Comparison of ENCODE assay signal across 13 cellular contexts in genomic region chr2:160869411-160869810, GRCh38.
DNase-seq lines count a peak whose midpoint lies in the region; ATAC-seq and TF ChIP-seq lines count a peak whose summit lies in the region.
"Had no signal": no experiment of that assay in that cellular context is flagged by ENCODE, and none has a peak within 500 bp of the region (broad histone marks: within the 10 kb centered on the region; RNA-seq: fewer than 3 reads in every experiment).

No MANE protein-coding gene starts in this region.

- H3K36me3 ChIP-seq in IMR-90 (ENCODE audit: control insufficient read depth, insufficient read depth, low read length), result no peaks in the 10 kb centered on the region
- H3K36me3 ChIP-seq in lung (ENCODE audit: control insufficient read depth in 2 of 2, insufficient read depth in 2 of 2, low read length in 2 of 2), result no peaks in the 10 kb centered on the region
- H3K36me3 ChIP-seq: colonic mucosa, pancreas had no signal

- H4K91ac ChIP-seq in IMR-90 (ENCODE audit: insufficient read depth, low read depth, low read length), result no peak overlapping the region

- POLR2A ChIA-PET in AG04450 (lab: Yijun Ruan, JAX) (interaction anchor here (0.5 to 1.1 kb wide), 3 partner anchors 41 to 660 kb away, joined by 3 to 5 read pairs (median 4); no protein-coding TSS in a partner anchor), IMR-90 (lab: Charles Lee; ENCODE audit: unreplicated experiment) (interaction anchor here (0.6 to 0.7 kb wide), 2 partner anchors 351 to 379 kb away, joined by 3 to 6 read pairs; no protein-coding TSS in a partner anchor)

- no peak overlapping the region for H4K5ac ChIP-seq in IMR-90 (ENCODE audit: low read depth, low read length)

- in situ Hi-C loops in IMR-90 (cut with MboI; ENCODE audit: low sequenced_read_pairs), result no loop called here

- H3K27me3 ChIP-seq in AG04450 (ENCODE audit: control insufficient read depth, insufficient read depth, low read length), result no peaks in the 10 kb centered on the region
- no peaks in the 10 kb centered on the region for H3K27me3 ChIP-seq in IMR-90 (ENCODE audit: control insufficient read depth, insufficient read depth, low read length)
- no peaks in the 10 kb centered on the region for H3K27me3 ChIP-seq in lung (ENCODE audit: control insufficient read depth, insufficient read depth)
- H3K27me3 ChIP-seq: colonic mucosa, pancreas had no signal

- H4K8ac ChIP-seq in IMR-90 (ENCODE audit: low read depth in 2 of 2, low read length in 2 of 2), result no peak overlapping the region

- no CpG with 5 or more reads among the region's 2 CpGs for WGBS in IMR-90 (ENCODE audit: extremely low coverage in 2 of 2, insufficient read length in 1 of 2), 2 experiments
- 24 to 36% methylated on average over 2 of the region's 2 CpGs for WGBS in lung, 2 donors

- H3K4me1 ChIP-seq in IMR-90 (ENCODE audit: control insufficient read depth, insufficient read depth, low read length) (peaks cover 5% of the 10 kb centered on the region), lung (ENCODE audit: control insufficient read depth in 2 of 2, insufficient read depth in 2 of 2, low read length in 2 of 2) (peaks cover 0 to 1% of the 10 kb centered on the region in 2 donors)
- H3K4me1 ChIP-seq: colonic mucosa, pancreas had no signal

- H3K9me3 ChIP-seq in AG04450 (ENCODE audit: control insufficient read depth, insufficient read depth, low read length) (peaks cover 2% of the 10 kb centered on the region; the same call in 1 of the 2 replicates), IMR-90 (ENCODE audit: control insufficient read depth, insufficient read depth, low read length) (no peaks in the 10 kb centered on the region), lung (ENCODE audit: control insufficient read depth in 2 of 2, insufficient read depth in 1 of 2, low read length in 1 of 2) (no peaks in the 10 kb centered on the region)
- H3K9me3 ChIP-seq: colonic mucosa, pancreas had no signal

- intact Hi-C loops in IMR-90 (cut with micrococcal nuclease), result no loop called here

- TF ChIP-seq POLR2A in IMR-90 (IDR thresholded peaks at IDR 0.05; ENCODE audit: low read depth, low read length), result no peak

- H3K9me1 ChIP-seq in IMR-90 (ENCODE audit: insufficient read depth, low read length), result peaks cover 9% of the 10 kb centered on the region

- no TSS peak for BruUV-seq in IMR-90 (replicated peaks; lab: Mats Ljungman, UMichigan)

- DNase-seq in AG04450 (ENCODE audit: low read depth, low spot score) (peak; percentile 73), IMR-90 (peak; percentile 94), dedifferentiated amniotic fluid mesenchymal stem cell (ENCODE audit: extremely low spot score) (peak; percentile 71), lung (ENCODE audit: low spot score) (peak; percentile 30), NCI-H1092 treated with DMSO at 0.1 percent for 48 hours (lab: John Stamatoyannopoulos, UW) (no peak)
- DNase-seq in activated CD8-positive, alpha-beta memory T cell treated with anti-CD3 and anti-CD28 coated beads, Interleukin-2, amount 50 U/mL, for 48 hours, result no peak
- DNase-seq: activated T-cell treated with anti-CD3 and anti-CD28 coated beads, Interleukin-2, amount 50 U/mL, for 4 hours; colonic mucosa; NCI-H774; pancreas had no signal

- dilution Hi-C loops in IMR-90 (cut with HindIII; ENCODE audit: low sequenced_read_pairs, unreplicated experiment), result no loop called here

- CTCF ChIA-PET in AG04450 (lab: Charles Lee), result interaction anchor here (1.0 kb wide), 1 partner anchor 545 kb away, joined by 3 read pairs; no protein-coding TSS in a partner anchor
- CTCF ChIA-PET in IMR-90 (lab: Yijun Ruan, JAX), result interaction anchor here (0.9 to 1.3 kb wide), 2 partner anchors 59 to 100 kb away, joined by 4 to 6 read pairs; no protein-coding TSS in a partner anchor

- no peak overlapping the region for H3K4me3 ChIP-seq in AG04450 (ENCODE audit: low read depth, low read length)
- H3K4me3 ChIP-seq in IMR-90 (ENCODE audit: insufficient read depth, low read depth, low read length), result no peak overlapping the region
- no peak overlapping the region for H3K4me3 ChIP-seq in lung
- H3K4me3 ChIP-seq: colonic mucosa, pancreas had no signal

- TF ChIP-seq CTCF in AG04450 (IDR thresholded peaks at IDR 0.05; ENCODE audit: low read depth, low read length) (no peak), IMR-90 (conservative IDR thresholded peaks at IDR 0.05; ENCODE audit: low read depth, low read length) (no peak), lung (IDR thresholded peaks at IDR 0.05; ENCODE audit: control extremely low read depth, extremely low read depth) (no peak)

- no peak overlapping the region for H2AK9ac ChIP-seq in IMR-90 (replicated peaks; ENCODE audit: low read depth, low read length, poor library complexity)

- H2BK120ac ChIP-seq in IMR-90 (ENCODE audit: low read depth, low read length), result no peak overlapping the region

- ATAC-seq in IMR-90 (ENCODE audit: low read depth) (peak; percentile 80), lung (ENCODE audit: insufficient read depth, low FRiP score) (peak; percentile 14), GM18907 (IDR thresholded peaks at IDR 0.05; ENCODE audit: unreplicated experiment) (no peak), HG03378 (IDR thresholded peaks at IDR 0.05; ENCODE audit: unreplicated experiment) (no peak)
- ATAC-seq: activated T-cell treated with anti-CD3 and anti-CD28 coated beads, Interleukin-2, amount 50 U/mL, for 4 hours had no signal

- H3K9ac ChIP-seq in IMR-90 (ENCODE audit: low read depth, low read length), result no peak overlapping the region

- H3K23ac ChIP-seq in IMR-90 (ENCODE audit: low read depth, low read length), result no peak overlapping the region

- 0 out of 2 replicates have a peak overlapping the region, but pooled peaks have one; percentile 39 for H3K56ac ChIP-seq in IMR-90 (ENCODE audit: extremely low read depth, insufficient read depth, low read length)

- peak overlapping the region; percentile 46 for H2BK5ac ChIP-seq in IMR-90 (ENCODE audit: low read depth, low read length, poor library complexity, severe bottlenecking)

- no peaks in the 10 kb centered on the region; the same call in 1 of the 2 replicates for H4K20me1 ChIP-seq in IMR-90 (ENCODE audit: insufficient read depth, low read length)

- no peak overlapping the region for H2AK5ac ChIP-seq in IMR-90 (ENCODE audit: low read depth, low read length)

- no peak for TF ChIP-seq RAD21 in IMR-90 (IDR thresholded peaks at IDR 0.05; ENCODE audit: low read length)

- H2BK20ac ChIP-seq in IMR-90 (ENCODE audit: low read depth, low read length), result no peak overlapping the region

- H3K27ac ChIP-seq in AG04450 (ENCODE audit: low read depth, low read length), result no peak overlapping the region
- H3K27ac ChIP-seq in IMR-90 (ENCODE audit: insufficient read depth, low read length), result peak overlapping the region; percentile 41; the same call in 1 of the 2 replicates
- peak overlapping the region in 1 of 2 donors; percentile 41 for H3K27ac ChIP-seq in lung (ENCODE audit: low read depth in 1 of 2, low read length in 1 of 2)
- H3K27ac ChIP-seq: C4-2B, colonic mucosa, pancreas had no signal

- no peak overlapping the region for H2AFZ ChIP-seq in IMR-90 (replicated peaks; ENCODE audit: low read length, poor library complexity)

- no peaks in the 10 kb centered on the region for H3K79me1 ChIP-seq in IMR-90 (ENCODE audit: low read depth in 1 of 2, low read length in 2 of 2)

- H3K14ac ChIP-seq in IMR-90 (replicated peaks; ENCODE audit: low read depth, low read length), result no peak overlapping the region

- no peak overlapping the region for H3K18ac ChIP-seq in IMR-90 (ENCODE audit: low read depth, low read length)

- H3K4ac ChIP-seq in IMR-90 (ENCODE audit: low read depth, low read length), result no peak overlapping the region

- peak overlapping the region; percentile 4; the same call in 1 of the 2 replicates for H3K4me2 ChIP-seq in IMR-90 (ENCODE audit: low read depth, low read length)

- H2BK15ac ChIP-seq in IMR-90 (ENCODE audit: low read depth, low read length), result no peak overlapping the region; the same call in 2 of the 3 replicates

TF ChIP-seq in IMR-90, 13 proteins besides CTCF, POLR2A, EP300 and RAD21:
- TF ChIP-seq SMC3 (IDR thresholded peaks at IDR 0.05; ENCODE audit: low read depth, low read length) (no peak), USF2 (IDR thresholded peaks at IDR 0.05; ENCODE audit: low read depth, low read length) (no peak), FOS (IDR thresholded peaks at IDR 0.05; ENCODE audit: low read depth, low read length) (0 out of 2 replicates have a peak, but pooled peaks have one; percentile 32), CEBPB (IDR thresholded peaks at IDR 0.05; ENCODE audit: low read depth, low read length) (peak; percentile 98), MAZ (IDR thresholded peaks at IDR 0.05; ENCODE audit: borderline replicate concordance, low read depth, low read length) (no peak)

Comparison
In these comparisons a context has a peak if more than half of its experiments do, and no peak if none do; other contexts are left out.
1. DNase-seq: peak in AG04450 (single experiment), IMR-90 (single experiment), dedifferentiated amniotic fluid mesenchymal stem cell (single experiment) and lung (single experiment); none in activated CD8-positive, alpha-beta memory T cell treated with anti-CD3 and anti-CD28 coated beads, Interleukin-2, amount 50 U/mL, for 48 hours (single experiment) and NCI-H1092 treated with DMSO at 0.1 percent for 48 hours (single experiment).
2. ATAC-seq: peak in IMR-90 (single experiment) and lung (single experiment); none in GM18907 (single experiment) and HG03378 (single experiment).